In genomic region chr17:82241183-82241925, GRCh38 we compare ENCODE assay signal across 8 cellular contexts. TPM values are rescaled to one million over a fixed set of nuclear protein-coding genes. Genes with fewer than 3 reads are reported as not detected.
A peak's percentile ranks its signal among the peaks of the same experiment; 100 is the strongest.
DNase-seq lines count a peak whose midpoint lies in the region; ATAC-seq, FAIRE-seq and TF ChIP-seq lines count a peak whose summit lies in the region.

No MANE protein-coding gene starts in this region.

- no peaks in the 10 kb centered on the region for H3K9me3 Mint-ChIP-seq in activated T-cell treated with anti-CD3 and anti-CD28 coated beads, Interleukin-2, amount 50 U/mL, for 4 hours

- H3K27ac ChIP-seq in A549 (peak overlapping the region; percentile 76 to 84), ovary (peak overlapping the region; percentile 65 to 67)

- WGBS in A549 (ENCODE audit: missing lambda C conversion rate): 53% methylated on average over 23 of the region's 27 CpGs
- 28 to 32% (median 29%) methylated on average over 26 to 27 of the region's 27 CpGs for WGBS in ovary, 3 donors

- no peak for FAIRE-seq in A549 (lab: Jason Lieb, UNC)

- peaks cover 46% of the 10 kb centered on the region for H3K4me1 Mint-ChIP-seq in activated T-cell treated with anti-CD3 and anti-CD28 coated beads, Interleukin-2, amount 50 U/mL, for 4 hours (ENCODE audit: low read depth)

- CTCF ChIA-PET in A549 (lab: Yijun Ruan, JAX): interaction anchor here (1.0 to 17.6 kb wide), 18 partner anchors 9 to 172 kb away, joined by 3 to 289 read pairs (median 5); partner anchors contain the start of genes SECTM1 and SLC16A3

- TF ChIP-seq CTCF in A549 (IDR thresholded peaks at IDR 0.05) (no peak), foreskin fibroblast (IDR thresholded peaks at IDR 0.05; ENCODE audit: low read depth, low read length) (no peak), ovary (IDR thresholded peaks at IDR 0.05) (no peak)

- H3K4me2 ChIP-seq in A549: peak overlapping the region; percentile 42

- H3K36me3 ChIP-seq in ovary: no peaks in the 10 kb centered on the region

- no peaks in the 10 kb centered on the region for H3K27me3 Mint-ChIP-seq in activated T-cell treated with anti-CD3 and anti-CD28 coated beads, Interleukin-2, amount 50 U/mL, for 4 hours (ENCODE audit: low read depth)

- H3K27me3 ChIP-seq in ovary: no peaks in the 10 kb centered on the region

- H3K4me1 ChIP-seq in A549: peaks cover 82% of the 10 kb centered on the region
- peaks cover 61% of the 10 kb centered on the region for H3K4me1 ChIP-seq in ovary (ENCODE audit: insufficient read depth)

- H3K4me3 ChIP-seq in A549: no peak overlapping the region
- no peak overlapping the region for H3K4me3 ChIP-seq in foreskin fibroblast (ENCODE audit: low read depth in 1 of 2, low read length in 2 of 2)
- no peak overlapping the region for H3K4me3 ChIP-seq in ovary

- no peaks in the 10 kb centered on the region for H3K9me3 ChIP-seq in A549
- H3K9me3 ChIP-seq in ovary: no peaks in the 10 kb centered on the region

- DNase-seq in A549 (ENCODE audit: low read depth in 1 of 2, low spot score in 1 of 2) (peak in 1 of 2 experiments; percentile 74), HT1080 (ENCODE audit: low read depth) (peak; percentile 84), foreskin fibroblast (peak; percentile 91 to 94), ovary (peak in 4 of 5 donors; percentile 57 to 78 (median 72)), NCI-H1417 treated with DMSO at 0.1 percent for 48 hours (lab: John Stamatoyannopoulos, UW) (no peak), NCI-H1436 (lab: John Stamatoyannopoulos, UW) (no peak)
- DNase-seq in activated T-cell treated with anti-CD3 and anti-CD28 coated beads, Interleukin-2, amount 50 U/mL, for 4 hours: no peak

- TF ChIP-seq RAD21 in A549 (conservative IDR thresholded peaks at IDR 0.05 in 1 of 2, IDR thresholded peaks at IDR 0.05 in 1 of 2): no peak

- TF ChIP-seq POLR2A in A549 (IDR thresholded peaks at IDR 0.05; ENCODE audit: low read length) (no peak), ovary (IDR thresholded peaks at IDR 0.05) (no peak)

- no peak overlapping the region for H3K4me3 Mint-ChIP-seq in activated T-cell treated with anti-CD3 and anti-CD28 coated beads, Interleukin-2, amount 50 U/mL, for 4 hours

- H3K36me3 Mint-ChIP-seq in activated T-cell treated with anti-CD3 and anti-CD28 coated beads, Interleukin-2, amount 50 U/mL, for 4 hours (ENCODE audit: insufficient read depth): peaks cover 19% of the 10 kb centered on the region

- POLR2A ChIA-PET in A549 (lab: Yijun Ruan, JAX): interaction anchor here (1.1 to 3.2 kb wide), 5 partner anchors 10 to 51 kb away, joined by 3 to 24 read pairs (median 5); partner anchors contain the start of gene CSNK1D

- intact Hi-C loops in ovary (cut with DNase I): loop anchor here in 2 of 4 donors (1.0 to 10.0 kb wide), 2 partner anchors 12 to 83 kb away; no protein-coding TSS in a partner anchor

- no peak for TF ChIP-seq EP300 in A549 (IDR thresholded peaks at IDR 0.05)
- no peak for TF ChIP-seq EP300 in ovary (IDR thresholded peaks at IDR 0.05)

- ATAC-seq in A549: peak; percentile 21 to 34; a peak in 5 of 6 replicates
- ATAC-seq in activated T-cell treated with anti-CD3 and anti-CD28 coated beads, Interleukin-2, amount 50 U/mL, for 4 hours: peak; percentile 39 to 45
- ATAC-seq in HG03280 (IDR thresholded peaks at IDR 0.05; ENCODE audit: unreplicated experiment): no peak

TF ChIP-seq in A549, 52 proteins besides CTCF, POLR2A, EP300 and RAD21:
- TF ChIP-seq JUN (IDR thresholded peaks at IDR 0.05) (peak in 1 of 2 experiments; percentile 25; a peak in 3 of 5 replicates), HES2 (IDR thresholded peaks at IDR 0.05) (no peak), HOXA7 (CRISPR knock-in tag; IDR thresholded peaks at IDR 0.05) (no peak), USF2 (IDR thresholded peaks at IDR 0.05) (peak; percentile 71), TFCP2L1 (CRISPR knock-in tag; IDR thresholded peaks at IDR 0.05) (peak; percentile 43; the same call in 1 of the 2 replicates), FOSL2 (IDR thresholded peaks at IDR 0.05) (no peak), FOSL2 (CRISPR knock-in tag; IDR thresholded peaks at IDR 0.05) (no peak), MAZ (IDR thresholded peaks at IDR 0.05; ENCODE audit: borderline replicate concordance, low read depth, low read length) (no peak), RNF2 (IDR thresholded peaks at IDR 0.05; ENCODE audit: borderline replicate concordance, low read depth) (no peak), CBX8 (IDR thresholded peaks at IDR 0.05) (no peak), BHLHE40 (IDR thresholded peaks at IDR 0.05; ENCODE audit: low read depth, low read length) (no peak), FOSB (CRISPR knock-in tag; IDR thresholded peaks at IDR 0.05) (no peak), RARB (CRISPR knock-in tag; IDR thresholded peaks at IDR 0.05) (no peak), POLR2AphosphoS2 (conservative IDR thresholded peaks at IDR 0.05; ENCODE audit: low read length) (0 out of 2 replicates have a peak, but pooled peaks have one; percentile 79)

RNA-seq across cellular contexts. Expression of gene SLC16A3, which starts 12.5 kb away (rescaled TPM):
- polyA plus RNA-seq in A549 (2011; rRNA removed): 28.6 and 40.0 TPM in 2 replicates
- 53.6 and 113 TPM in 2 replicates for polyA plus RNA-seq in A549 (2012; cell fraction: cytosol; rRNA removed)
- polyA plus RNA-seq in A549 (2012; cell fraction: nucleus; rRNA removed): 108 and 156 TPM in 2 replicates
- polyA plus RNA-seq in A549 (2017; fragmentation: RNase III; extraction: RNeasy Plus Mini Kit Qiagen cat#74134 plus additional on column Dnase treatment): 77.9 to 97.7 TPM (median 90.9 TPM) in 3 replicates
- polyA minus RNA-seq in A549 (2011; rRNA and poly(A)+ RNA removed): 31.5 TPM in 2 replicates
- 344 and 355 TPM in 2 replicates for total RNA-seq in HT1080 (2014; rRNA removed; shearing (Covaris generic))
- 262 and 360 TPM in 2 replicates for polyA plus RNA-seq in HT1080 (2015; cell fraction: cytosol; rRNA removed)
- polyA plus RNA-seq in HT1080 (2015; cell fraction: nucleus; rRNA removed): 286 and 310 TPM in 2 replicates
- total RNA-seq in activated T-cell treated with anti-CD3 and anti-CD28 coated beads, Interleukin-2, amount 50 U/mL, for 4 hours: 10 to 100 TPM; 22.0 to 31.5 (median 26.3) TPM
- 10 to 100 TPM; 10.5 to 23.2 (median 18.0) TPM for total RNA-seq in ovary
- 1 to 10 TPM; 3.5 to 5.0 TPM for polyA plus RNA-seq in ovary

RNA-seq across cellular contexts. Expression of gene CCDC57, which starts 28.7 kb away (rescaled TPM):
- polyA plus RNA-seq in A549 (2011; rRNA removed) (16.6 and 18.5 TPM in 2 replicates), A549 (2017; fragmentation: RNase III; extraction: RNeasy Plus Mini Kit Qiagen cat#74134 plus additional on column Dnase treatment) (18.2 to 22.1 TPM (median 18.9 TPM) in 3 replicates), ovary (10 to 100 TPM in 1 of 2 donors, 1 to 10 TPM in 1; 7.7 to 22.2 TPM)
- polyA plus RNA-seq in A549 (2012; cell fraction: cytosol; rRNA removed): 24.3 and 29.0 TPM in 2 replicates
- 200 and 241 TPM in 2 replicates for polyA plus RNA-seq in A549 (2012; cell fraction: nucleus; rRNA removed)
- polyA minus RNA-seq in A549 (2011; rRNA and poly(A)+ RNA removed): 22.3 and 26.3 TPM in 2 replicates
- 10.6 and 12.9 TPM in 2 replicates for total RNA-seq in HT1080 (2014; rRNA removed; shearing (Covaris generic))
- polyA plus RNA-seq in HT1080 (2015; cell fraction: cytosol; rRNA removed): 6.4 and 6.7 TPM in 2 replicates
- 86.3 and 105 TPM in 2 replicates for polyA plus RNA-seq in HT1080 (2015; cell fraction: nucleus; rRNA removed)
- total RNA-seq in activated T-cell treated with anti-CD3 and anti-CD28 coated beads, Interleukin-2, amount 50 U/mL, for 4 hours: 10 to 100 TPM; 48.9 to 64.6 (median 60.5) TPM
- 10 to 100 TPM; 22.9 to 65.0 (median 41.9) TPM for total RNA-seq in ovary

RNA-seq across cellular contexts. Expression of gene CSNK1D, which starts 32.1 kb away (rescaled TPM):
- polyA plus RNA-seq in A549 (2011; rRNA removed): 130 and 139 TPM in 2 replicates
- polyA plus RNA-seq in A549 (2012; cell fraction: cytosol; rRNA removed): 182 and 192 TPM in 2 replicates
- 734 and 786 TPM in 2 replicates for polyA plus RNA-seq in A549 (2012; cell fraction: nucleus; rRNA removed)
- polyA plus RNA-seq in A549 (2017; fragmentation: RNase III; extraction: RNeasy Plus Mini Kit Qiagen cat#74134 plus additional on column Dnase treatment): 151 to 173 TPM (median 163 TPM) in 3 replicates
- 105 and 128 TPM in 2 replicates for polyA minus RNA-seq in A549 (2011; rRNA and poly(A)+ RNA removed)
- 34.0 and 58.5 TPM in 2 replicates for total RNA-seq in HT1080 (2014; rRNA removed; shearing (Covaris generic))
- polyA plus RNA-seq in HT1080 (2015; cell fraction: cytosol; rRNA removed): 121 and 123 TPM in 2 replicates
- 270 and 287 TPM in 2 replicates for polyA plus RNA-seq in HT1080 (2015; cell fraction: nucleus; rRNA removed)
- total RNA-seq in activated T-cell treated with anti-CD3 and anti-CD28 coated beads, Interleukin-2, amount 50 U/mL, for 4 hours: 100 to 1,000 TPM; 152 to 170 (median 164) TPM
- total RNA-seq in ovary: 100 to 1,000 TPM in 5 of 7 donors, 10 to 100 TPM in 2; 46.0 to 160 (median 121) TPM
- polyA plus RNA-seq in ovary: 100 to 1,000 TPM in 1 of 2 donors, 10 to 100 TPM in 1; 81.2 to 134 TPM

Comparison
In these comparisons a context has a peak if more than half of its experiments do, and no peak if none do; other contexts are left out.
1. DNase-seq: peak in HT1080 (single experiment), foreskin fibroblast (2 of 2) and ovary (4 of 5); none in activated T-cell treated with anti-CD3 and anti-CD28 coated beads, Interleukin-2, amount 50 U/mL, for 4 hours (single experiment), NCI-H1417 treated with DMSO at 0.1 percent for 48 hours (single experiment) and NCI-H1436 (single experiment).
2. RNA of gene SLC16A3, which starts 12.5 kb away (total RNA-seq): 344 to 355 TPM in HT1080; 22.0 to 31.5 TPM in activated T-cell treated with anti-CD3 and anti-CD28 coated beads, Interleukin-2, amount 50 U/mL, for 4 hours and 10.5 to 23.2 TPM in ovary; every median in the first group is over 10 times any median in the second.